In genomic region chr11:118980191-118980881, GRCh38 we compare ENCODE assay signal across 1 cellular context.
TF ChIP-seq lines count a peak whose summit lies in the region.

No MANE protein-coding gene starts in this region.

TF ChIP-seq in K562, 482 proteins besides CTCF, POLR2A, EP300 and RAD21 (continued from another document and continues in another):
- no peak for TF ChIP-seq RERE (CRISPR knock-in tag; IDR thresholded peaks at IDR 0.05; ENCODE audit: borderline replicate concordance)
- TF ChIP-seq NR1H2 (CRISPR knock-in tag; IDR thresholded peaks at IDR 0.05) = no peak
- no peak for TF ChIP-seq ZNF217 (CRISPR knock-in tag; IDR thresholded peaks at IDR 0.05)
- no peak for TF ChIP-seq IRF9 (tag; IDR thresholded peaks at IDR 0.05)
- TF ChIP-seq NCOA2 (IDR thresholded peaks at IDR 0.05; ENCODE audit: partially characterized antibody in 2 of 2) = no peak
- TF ChIP-seq ELF2 (CRISPR knock-in tag; IDR thresholded peaks at IDR 0.05) = no peak
- no peak for TF ChIP-seq TCF15 (CRISPR knock-in tag; IDR thresholded peaks at IDR 0.05)
- peak; percentile 56; the same call in 1 of the 2 replicates for TF ChIP-seq USF2 (CRISPR knock-in tag; IDR thresholded peaks at IDR 0.05)
- no peak for TF ChIP-seq CBX5 (IDR thresholded peaks at IDR 0.05; ENCODE audit: borderline replicate concordance, low read depth)
- TF ChIP-seq ZNF592 (IDR thresholded peaks at IDR 0.05) = peak; percentile 97
- TF ChIP-seq RBM17 (IDR thresholded peaks at IDR 0.05; ENCODE audit: borderline replicate concordance, low read depth, low read length) = no peak
- no peak for TF ChIP-seq NEUROD1 (IDR thresholded peaks at IDR 0.05; ENCODE audit: borderline replicate concordance, low read depth, low read length, partially characterized antibody)
- TF ChIP-seq RUNX1 (IDR thresholded peaks at IDR 0.05; ENCODE audit: low read depth) = no peak
- TF ChIP-seq SAFB2 (IDR thresholded peaks at IDR 0.05; ENCODE audit: borderline replicate concordance, low read depth, low read length, severe bottlenecking) = no peak
- no peak for TF ChIP-seq XRCC3 (IDR thresholded peaks at IDR 0.05)
- TF ChIP-seq STAT5B (CRISPR knock-in tag; IDR thresholded peaks at IDR 0.05) = no peak
- TF ChIP-seq NFYB (IDR thresholded peaks at IDR 0.05; ENCODE audit: extremely low read depth, insufficient read length) = no peak
- TF ChIP-seq SMARCB1 (IDR thresholded peaks at IDR 0.05; ENCODE audit: insufficient read length, low read depth) = no peak
- TF ChIP-seq ZNF639 (CRISPR knock-in tag; conservative IDR thresholded peaks at IDR 0.05 in 1 of 2, IDR thresholded peaks at IDR 0.05 in 1 of 2) = 0 out of 4 replicates have a peak, but pooled peaks of 1 of the 2 experiments have one; percentile 33
- no peak for TF ChIP-seq ZKSCAN8 (CRISPR knock-in tag; IDR thresholded peaks at IDR 0.05)
- TF ChIP-seq HINFP (tag; conservative IDR thresholded peaks at IDR 0.05; ENCODE audit: low read depth) = no peak
- TF ChIP-seq SUPT5H (IDR thresholded peaks at IDR 0.05) = peak; percentile 59; the same call in 1 of the 2 replicates
- no peak for TF ChIP-seq CBFA2T3 (IDR thresholded peaks at IDR 0.05)
- no peak for TF ChIP-seq SMAD1 (IDR thresholded peaks at IDR 0.05; ENCODE audit: low read depth, low read length, partially characterized antibody)
- no peak for TF ChIP-seq RNF219 (CRISPR knock-in tag; IDR thresholded peaks at IDR 0.05)
- TF ChIP-seq MBD2 (IDR thresholded peaks at IDR 0.05; ENCODE audit: borderline replicate concordance, low read depth) = 0 out of 2 replicates have a peak, but pooled peaks have one; percentile 29
- TF ChIP-seq BACH1 (tag; IDR thresholded peaks at IDR 0.05) = no peak
- TF ChIP-seq ZNF408 (CRISPR knock-in tag; IDR thresholded peaks at IDR 0.05; ENCODE audit: low read depth) = no peak
- TF ChIP-seq CCAR2 (IDR thresholded peaks at IDR 0.05; ENCODE audit: low read depth, low read length) = no peak
- no peak for TF ChIP-seq ZZZ3 (IDR thresholded peaks at IDR 0.05)
- TF ChIP-seq EGR1 (conservative IDR thresholded peaks at IDR 0.05) = peak; percentile 68
- TF ChIP-seq ZNF695 (CRISPR knock-in tag; IDR thresholded peaks at IDR 0.05) = no peak
- TF ChIP-seq BDP1 (IDR thresholded peaks at IDR 0.05; ENCODE audit: insufficient read depth, insufficient read length) = no peak
- peak; percentile 23; the same call in 1 of the 2 replicates for TF ChIP-seq OTX1 (CRISPR knock-in tag; IDR thresholded peaks at IDR 0.05)
- no peak for TF ChIP-seq MYNN (IDR thresholded peaks at IDR 0.05)
- no peak for TF ChIP-seq MYNN (CRISPR knock-in tag; IDR thresholded peaks at IDR 0.05)
- peak; percentile 17 to 81; a peak in 1 of 4 replicates for TF ChIP-seq TEAD1 (CRISPR knock-in tag; IDR thresholded peaks at IDR 0.05)
- no peak for TF ChIP-seq THRB (CRISPR knock-in tag; conservative IDR thresholded peaks at IDR 0.05)
- TF ChIP-seq PTRF (tag; IDR thresholded peaks at IDR 0.05) = no peak
- no peak for TF ChIP-seq POLR3A (IDR thresholded peaks at IDR 0.05; ENCODE audit: borderline replicate concordance, extremely low read depth, insufficient read depth, insufficient read length)
- no peak for TF ChIP-seq ZNF23 (CRISPR knock-in tag; IDR thresholded peaks at IDR 0.05)
- no peak; the same call in 1 of the 2 replicates for TF ChIP-seq ZNF76 (CRISPR knock-in tag; IDR thresholded peaks at IDR 0.05; ENCODE audit: borderline replicate concordance)
- TF ChIP-seq DEAF1 (CRISPR knock-in tag; IDR thresholded peaks at IDR 0.05) = no peak
